ENCODE assay signal across 1 cellular context in genomic region chr4:16843831-16844508, GRCh38.
TF ChIP-seq lines count a peak whose summit lies in the region.

No MANE protein-coding gene starts in this region.

TF ChIP-seq in SK-N-SH treated with all-trans-retinoic acid at 6 μM for 48 hours, 23 proteins besides CTCF, POLR2A, EP300 and RAD21 (continued from another document):
- TF ChIP-seq TSHZ2 (CRISPR knock-in tag; IDR thresholded peaks at IDR 0.05): no peak
